ENCODE assay signal across 23 cellular contexts in genomic region chr7:99521399-99521798, GRCh38. TPM values are rescaled to one million over a fixed set of nuclear protein-coding genes. Genes with fewer than 3 reads are reported as not detected.
A peak's percentile ranks its signal among the peaks of the same experiment; 100 is the strongest.
DNase-seq lines count a peak whose midpoint lies in the region; ATAC-seq, FAIRE-seq and TF ChIP-seq lines count a peak whose summit lies in the region.
"Had no signal": no experiment of that assay in that cellular context is flagged by ENCODE, and none has a peak within 500 bp of the region (broad histone marks: within the 10 kb centered on the region; RNA-seq: fewer than 3 reads in every experiment).

No MANE protein-coding gene starts in this region.

- H3K27me3 ChIP-seq in K562 (ENCODE audit: control insufficient read depth in 2 of 2, insufficient read depth in 2 of 2, low read length in 2 of 2) (no peaks in the 10 kb centered on the region; a peak in 1 of 5 replicates), small intestine (ENCODE audit: control insufficient read depth in 2 of 2, insufficient read depth in 2 of 2, low read length in 2 of 2) (no peaks in the 10 kb centered on the region), PC-9 (ENCODE audit: insufficient read depth, low read depth) (no peaks in the 10 kb centered on the region)
- H3K27me3 ChIP-seq: BE2C, BLaER1 had no signal

- H3K36me3 ChIP-seq in K562 (ENCODE audit: control insufficient read depth, insufficient read depth, low read length), result peaks cover 48% of the 10 kb centered on the region
- peaks cover 5 to 10% of the 10 kb centered on the region in 2 donors for H3K36me3 ChIP-seq in small intestine (ENCODE audit: control insufficient read depth in 2 of 2, insufficient read depth in 2 of 2, low read length in 2 of 2)
- peaks cover 9% of the 10 kb centered on the region for H3K36me3 ChIP-seq in PC-9 (ENCODE audit: low read depth)

- no peaks in the 10 kb centered on the region for H3K9me3 ChIP-seq in K562 (replicated peaks; ENCODE audit: control insufficient read depth, insufficient read depth, low read depth, low read length)
- H3K9me3 ChIP-seq in small intestine (ENCODE audit: control insufficient read depth, low read depth), result no peaks in the 10 kb centered on the region
- H3K9me3 ChIP-seq in PC-9 (ENCODE audit: insufficient read depth, low read depth), result no peaks in the 10 kb centered on the region
- H3K9me3 ChIP-seq: BE2C, BLaER1 had no signal

- POLR2A ChIA-PET in K562 (lab: Yijun Ruan, JAX), result interaction anchor here (0.7 to 1.7 kb wide), 7 partner anchors 9 to 46 kb away, joined by 3 to 8 read pairs (median 4); partner anchors contain the start of genes ZKSCAN5, ZNF394 and ZNF655
- POLR2A ChIA-PET in PC-9 (lab: Charles Lee; ENCODE audit: unreplicated experiment), result interaction anchor here (0.6 to 0.7 kb wide), 3 partner anchors 56 to 559 kb away, joined by 4 to 6 read pairs (median 6); no protein-coding TSS in a partner anchor

- H3K79me2 ChIP-seq in K562 (ENCODE audit: control insufficient read depth, insufficient read depth, low read length) (no peaks in the 10 kb centered on the region), PC-9 (ENCODE audit: low read depth) (no peaks in the 10 kb centered on the region)

- CTCF ChIA-PET in K562 (lab: Yijun Ruan, JAX; ENCODE audit: low intra/inter-chr PET ratio), result interaction anchor here (0.6 kb wide), 1 partner anchor 897 kb away, joined by 4 read pairs; no protein-coding TSS in a partner anchor
- CTCF ChIA-PET in PC-9 (lab: Charles Lee), result no interaction called here

- no peak for TF ChIP-seq RAD21 in K562 (CRISPR knock-in tag; conservative IDR thresholded peaks at IDR 0.05 in 1 of 2, IDR thresholded peaks at IDR 0.05 in 1 of 2)

- H3K4me3 ChIP-seq in K562, result no peak overlapping the region
- H3K4me3 ChIP-seq in small intestine (ENCODE audit: low read depth in 1 of 2, low read length in 2 of 2), result no peak overlapping the region
- H3K4me3 ChIP-seq in PC-9, result no peak overlapping the region
- H3K4me3 ChIP-seq: BLaER1 had no signal

- FAIRE-seq in A204.1 (lab: Jason Lieb, UNC), result peak; percentile 44
- FAIRE-seq in K562 (lab: Jason Lieb, UNC), result no peak
- FAIRE-seq in small intestine (lab: Jason Lieb, UNC), result peak; percentile 19
- FAIRE-seq: GM12891, GM19239 had no signal

- no peak for TF ChIP-seq CTCF in K562 (IDR thresholded peaks at IDR 0.05 in 2 of 3, conservative IDR thresholded peaks at IDR 0.05 in 1 of 3; ENCODE audit: insufficient read depth in 2 of 3, low read depth in 1 of 3, low read length in 3 of 3)
- TF ChIP-seq CTCF in PC-9 (conservative IDR thresholded peaks at IDR 0.05), result no peak

- no peak for TF ChIP-seq POLR2A in K562 (conservative IDR thresholded peaks at IDR 0.05)

- H3F3A ChIP-seq in PC-9 (ENCODE audit: insufficient read depth, low read depth), result 0 out of 2 replicates have a peak, but pooled peaks cover 5% of the 10 kb centered on the region

- intact Hi-C loops in K562 (cut with micrococcal nuclease), result no loop called here
- intact Hi-C loops in PC-9 (cut with micrococcal nuclease; ENCODE audit: unreplicated experiment), result no loop called here

- WGBS in K562 (ENCODE audit: insufficient coverage, low coverage, missing lambda C conversion rate), result 74% methylated on average over 3 of the region's 3 CpGs
- 92 to 96% (median 93%) methylated on average over 3 of the region's 3 CpGs for WGBS in small intestine, 3 donors

- H3K9me2 ChIP-seq in PC-9 (ENCODE audit: insufficient read depth), result no peaks in the 10 kb centered on the region

- no peak for DNase-seq in K562 (ENCODE audit: extremely low read depth in 1 of 4, low spot score in 3 of 4)
- no peak for DNase-seq in small intestine
- DNase-seq in PC-9, result no peak
- DNase-seq: ACHN; BE2C; C1 segment of cervical spinal cord; CD4-positive, alpha-beta memory T cell; CD4-positive, CD25-positive, alpha-beta regulatory T cell; CD8-positive, alpha-beta memory T cell; COR-L47; DMS 273 treated with DMSO at 0.1 percent for 48 hours; DMS153; DMS53; DMS79; DND-41; EL; GDM1 had no signal

- no peak for ATAC-seq in K562
- ATAC-seq in GM21723 (IDR thresholded peaks at IDR 0.05; ENCODE audit: unreplicated experiment), result no peak

- no peak overlapping the region for H2AFZ ChIP-seq in K562 (ENCODE audit: low read depth, low read length)
- no peak overlapping the region for H2AFZ ChIP-seq in PC-9

- H3K4me2 ChIP-seq in K562 (ENCODE audit: insufficient read depth, low read length) (no peak overlapping the region), PC-9 (no peak overlapping the region)
- H3K4me2 ChIP-seq: BLaER1 had no signal

- in situ Hi-C loops in K562 (cut with MboI), result no loop called here

- no TSS peak for BruUV-seq in K562 (replicated peaks; lab: Mats Ljungman, UMichigan)
- BruUV-seq in PC-9 (replicated peaks; lab: Mats Ljungman, UMichigan), result no TSS peak

- H3K9me1 ChIP-seq in K562 (ENCODE audit: control insufficient read depth, insufficient read depth, low read length), result no peaks in the 10 kb centered on the region

- no peak overlapping the region for H3K27ac ChIP-seq in K562 (ENCODE audit: extremely low read depth, low read depth, low read length)
- H3K27ac ChIP-seq in small intestine (ENCODE audit: low read depth in 1 of 2, low read length in 1 of 2), result no peak overlapping the region
- no peak overlapping the region for H3K27ac ChIP-seq in PC-9
- H3K27ac ChIP-seq: 22Rv1, BLaER1 had no signal

- H4K20me1 ChIP-seq in K562 (replicated peaks; ENCODE audit: control insufficient read depth, insufficient read depth, low read length), result no peaks in the 10 kb centered on the region
- no peaks in the 10 kb centered on the region for H4K20me1 ChIP-seq in PC-9 (ENCODE audit: insufficient read depth)
- H4K20me1 ChIP-seq: BLaER1 had no signal

- H3K4me1 ChIP-seq in K562 (replicated peaks in 1 of 2; ENCODE audit: control insufficient read depth in 2 of 2, insufficient read depth in 2 of 2, low read length in 2 of 2) (no peaks in the 10 kb centered on the region), small intestine (ENCODE audit: control insufficient read depth in 2 of 2, insufficient read depth in 1 of 2, low read depth in 1 of 2, low read length in 1 of 2) (no peaks in the 10 kb centered on the region), PC-9 (replicated peaks; ENCODE audit: insufficient read depth) (no peaks in the 10 kb centered on the region)
- H3K4me1 ChIP-seq: BE2C, BLaER1 had no signal

- no peak overlapping the region for H3K9ac ChIP-seq in K562 (ENCODE audit: insufficient read depth in 1 of 2, low read depth in 2 of 2, low read length in 2 of 2)
- H3K9ac ChIP-seq: BLaER1 had no signal

- no peak for TF ChIP-seq EP300 in K562 (IDR thresholded peaks at IDR 0.05; ENCODE audit: low read length)

RNA-seq across cellular contexts. Expression of gene ZKSCAN5, which starts 16.9 kb away (rescaled TPM):
- 35.9 and 48.1 TPM in 2 replicates for total RNA-seq in K562 (2011; cell fraction: chromatin; rRNA removed; ENCODE audit: low replicate concordance)
- total RNA-seq in K562 (2011; cell fraction: nucleolus; rRNA removed), result 26.8 TPM in 2 replicates
- total RNA-seq in K562 (2011; cell fraction: nucleoplasm; rRNA removed), result 28.6 and 31.7 TPM in 2 replicates
- 14.4 and 15.4 TPM in 2 replicates for total RNA-seq in K562 (2014; rRNA removed)
- 18.8 and 19.0 TPM in 2 replicates for total RNA-seq in K562 (2014; rRNA removed; fragmentation: Illumina TruSeq; extraction: Trizol)
- total RNA-seq in K562 (2015; rRNA removed; fragmentation: Illumina TruSeq; extraction: Trizol), result 17.5 and 17.9 TPM in 2 replicates
- 14.3 and 15.4 TPM in 2 replicates for total RNA-seq in K562 (2021)
- polyA plus RNA-seq in K562 (2011; rRNA removed), result 10.9 and 15.0 TPM in 2 replicates
- 5.8 and 6.9 TPM in 2 replicates for polyA plus RNA-seq in K562 (2011; cell fraction: cytosol; rRNA removed)
- polyA plus RNA-seq in K562 (2011; cell fraction: nucleus; rRNA removed), result 9.0 and 10.9 TPM in 2 replicates
- polyA plus RNA-seq in K562 (2012), result 10.0 and 11.0 TPM in 2 replicates
- polyA plus RNA-seq in K562 (2014; fragmentation: Illumina TruSeq; extraction: Trizol), result 14.4 and 15.7 TPM in 2 replicates
- polyA plus RNA-seq in K562 (2014; fragmentation: Nextera tagmentation; extraction: Ambion mirVana), result 1 to 10 TPM; 4.2 to 8.8 TPM
- 9.5 and 10.3 TPM in 2 replicates for polyA plus RNA-seq in K562 (2014; rRNA removed)
- polyA minus RNA-seq in K562 (2011; rRNA and poly(A)+ RNA removed), result 31.5 and 37.9 TPM in 2 replicates
- 12.6 and 15.7 TPM in 2 replicates for polyA minus RNA-seq in K562 (2011; cell fraction: cytosol; rRNA and poly(A)+ RNA removed)
- polyA minus RNA-seq in K562 (2011; cell fraction: nucleus; rRNA and poly(A)+ RNA removed), result 8.8 and 13.1 TPM in 2 replicates
- 1 to 10 TPM; 3.8 to 4.5 (median 4.3) TPM for polyA plus RNA-seq in small intestine
- 10.0 and 13.2 TPM in 2 replicates for total RNA-seq in PC-9 (2021)

RNA-seq across cellular contexts. Expression of gene ZNF394, which starts 21.3 kb away (rescaled TPM):
- 106 and 122 TPM in 2 replicates for total RNA-seq in K562 (2011; cell fraction: chromatin; rRNA removed; ENCODE audit: low replicate concordance)
- 76.9 and 77.9 TPM in 2 replicates for total RNA-seq in K562 (2011; cell fraction: nucleolus; rRNA removed)
- 80.1 and 95.3 TPM in 2 replicates for total RNA-seq in K562 (2011; cell fraction: nucleoplasm; rRNA removed)
- total RNA-seq in K562 (2014; rRNA removed), result 24.2 and 25.6 TPM in 2 replicates
- total RNA-seq in K562 (2014; rRNA removed; fragmentation: Illumina TruSeq; extraction: Trizol), result 31.4 and 32.2 TPM in 2 replicates
- total RNA-seq in K562 (2015; rRNA removed; fragmentation: Illumina TruSeq; extraction: Trizol), result 28.1 and 28.9 TPM in 2 replicates
- total RNA-seq in K562 (2021), result 25.5 and 27.8 TPM in 2 replicates
- 11.7 and 17.7 TPM in 2 replicates for polyA plus RNA-seq in K562 (2011; rRNA removed)
- polyA plus RNA-seq in K562 (2011; cell fraction: cytosol; rRNA removed), result 12.6 and 14.8 TPM in 2 replicates
- 14.0 and 14.8 TPM in 2 replicates for polyA plus RNA-seq in K562 (2011; cell fraction: nucleus; rRNA removed)
- 19.1 and 20.0 TPM in 2 replicates for polyA plus RNA-seq in K562 (2012)
- 23.7 and 25.5 TPM in 2 replicates for polyA plus RNA-seq in K562 (2014; fragmentation: Illumina TruSeq; extraction: Trizol)
- 1 to 10 TPM; 2.9 to 4.0 TPM for polyA plus RNA-seq in K562 (2014; fragmentation: Nextera tagmentation; extraction: Ambion mirVana)
- polyA plus RNA-seq in K562 (2014; rRNA removed), result 20.2 and 23.5 TPM in 2 replicates
- 29.6 and 33.5 TPM in 2 replicates for polyA minus RNA-seq in K562 (2011; rRNA and poly(A)+ RNA removed)
- polyA minus RNA-seq in K562 (2011; cell fraction: cytosol; rRNA and poly(A)+ RNA removed), result 12.2 and 22.6 TPM in 2 replicates
- 14.9 and 16.7 TPM in 2 replicates for polyA minus RNA-seq in K562 (2011; cell fraction: nucleus; rRNA and poly(A)+ RNA removed)
- polyA plus RNA-seq in small intestine, result 10 to 100 TPM; 17.4 to 30.0 (median 24.8) TPM
- total RNA-seq in PC-9 (2021), result 21.1 and 34.1 TPM in 2 replicates

RNA-seq across cellular contexts. Expression of gene FAM200A, which starts 30.5 kb away (rescaled TPM):
- 6.9 and 16.6 TPM in 2 replicates for total RNA-seq in K562 (2011; cell fraction: chromatin; rRNA removed; ENCODE audit: low replicate concordance)
- total RNA-seq in K562 (2011; cell fraction: nucleolus; rRNA removed), result 7.0 and 9.2 TPM in 2 replicates
- total RNA-seq in K562 (2011; cell fraction: nucleoplasm; rRNA removed), result 5.3 and 6.7 TPM in 2 replicates
- total RNA-seq in K562 (2014; rRNA removed), result 6.3 and 6.4 TPM in 2 replicates
- 8.3 and 10.2 TPM in 2 replicates for total RNA-seq in K562 (2014; rRNA removed; fragmentation: Illumina TruSeq; extraction: Trizol)
- total RNA-seq in K562 (2015; rRNA removed; fragmentation: Illumina TruSeq; extraction: Trizol), result 9.4 and 10.0 TPM in 2 replicates
- total RNA-seq in K562 (2021), result 6.3 and 7.0 TPM in 2 replicates
- 6.8 and 11.2 TPM in 2 replicates for polyA plus RNA-seq in K562 (2011; rRNA removed)
- 3.9 and 4.3 TPM in 2 replicates for polyA plus RNA-seq in K562 (2011; cell fraction: cytosol; rRNA removed)
- 2.0 and 2.3 TPM in 2 replicates for polyA plus RNA-seq in K562 (2011; cell fraction: nucleus; rRNA removed)
- 5.5 and 5.8 TPM in 2 replicates for polyA plus RNA-seq in K562 (2012)
- polyA plus RNA-seq in K562 (2014; fragmentation: Illumina TruSeq; extraction: Trizol), result 10.3 and 11.3 TPM in 2 replicates
- polyA plus RNA-seq in K562 (2014; fragmentation: Nextera tagmentation; extraction: Ambion mirVana), result 1 to 10 TPM; 3.3 to 4.3 TPM
- polyA plus RNA-seq in K562 (2014; rRNA removed), result 7.9 and 9.0 TPM in 2 replicates
- 7.5 and 8.0 TPM in 2 replicates for polyA minus RNA-seq in K562 (2011; rRNA and poly(A)+ RNA removed)
- 3.4 and 4.9 TPM in 2 replicates for polyA minus RNA-seq in K562 (2011; cell fraction: cytosol; rRNA and poly(A)+ RNA removed)
- polyA minus RNA-seq in K562 (2011; cell fraction: nucleus; rRNA and poly(A)+ RNA removed), result 5.3 and 6.8 TPM in 2 replicates
- polyA plus RNA-seq in small intestine, result 1 to 10 TPM; 2.2 to 4.2 (median 3.5) TPM
- 6.9 and 7.1 TPM in 2 replicates for total RNA-seq in PC-9 (2021)

RNA-seq across cellular contexts. Expression of gene ZNF655, which starts 37.0 kb away (rescaled TPM):
- total RNA-seq in K562 (2011; cell fraction: chromatin; rRNA removed; ENCODE audit: low replicate concordance), result 232 and 346 TPM in 2 replicates
- total RNA-seq in K562 (2011; cell fraction: nucleolus; rRNA removed), result 147 and 170 TPM in 2 replicates
- 249 and 393 TPM in 2 replicates for total RNA-seq in K562 (2011; cell fraction: nucleoplasm; rRNA removed)
- total RNA-seq in K562 (2014; rRNA removed) (85.6 and 123 TPM in 2 replicates), K562 (2014; rRNA removed; fragmentation: Illumina TruSeq; extraction: Trizol) (94.7 and 105 TPM in 2 replicates), K562 (2015; rRNA removed; fragmentation: Illumina TruSeq; extraction: Trizol) (94.4 and 95.2 TPM in 2 replicates), K562 (2021) (68.1 and 78.1 TPM in 2 replicates), PC-9 (2021) (75.6 and 83.0 TPM in 2 replicates)
- polyA plus RNA-seq in K562 (2011; rRNA removed) (81.3 and 112 TPM in 2 replicates), K562 (2014; fragmentation: Illumina TruSeq; extraction: Trizol) (101 and 103 TPM in 2 replicates), K562 (2014; fragmentation: Nextera tagmentation; extraction: Ambion mirVana) (10 to 100 TPM; 25.7 to 34.1 TPM), K562 (2014; rRNA removed) (130 and 137 TPM in 2 replicates), small intestine (10 to 100 TPM; 33.7 to 56.1 (median 48.9) TPM)
- 55.1 and 81.1 TPM in 2 replicates for polyA plus RNA-seq in K562 (2011; cell fraction: cytosol; rRNA removed)
- polyA plus RNA-seq in K562 (2011; cell fraction: nucleus; rRNA removed), result 163 and 255 TPM in 2 replicates
- polyA plus RNA-seq in K562 (2012), result 60.6 and 75.6 TPM in 2 replicates
- 89.6 and 93.8 TPM in 2 replicates for polyA minus RNA-seq in K562 (2011; rRNA and poly(A)+ RNA removed)
- 31.9 and 33.0 TPM in 2 replicates for polyA minus RNA-seq in K562 (2011; cell fraction: cytosol; rRNA and poly(A)+ RNA removed)
- polyA minus RNA-seq in K562 (2011; cell fraction: nucleus; rRNA and poly(A)+ RNA removed), result 105 and 112 TPM in 2 replicates

RNA-seq across cellular contexts. Expression of gene ZNF789, which starts 48.7 kb away (rescaled TPM):
- total RNA-seq in K562 (2011; cell fraction: chromatin; rRNA removed; ENCODE audit: low replicate concordance), result 137 and 181 TPM in 2 replicates
- total RNA-seq in K562 (2011; cell fraction: nucleolus; rRNA removed), result 98.2 and 99.9 TPM in 2 replicates
- total RNA-seq in K562 (2011; cell fraction: nucleoplasm; rRNA removed), result 161 and 237 TPM in 2 replicates
- total RNA-seq in K562 (2014; rRNA removed), result 16.4 and 19.6 TPM in 2 replicates
- total RNA-seq in K562 (2014; rRNA removed; fragmentation: Illumina TruSeq; extraction: Trizol), result 30.7 and 32.3 TPM in 2 replicates
- total RNA-seq in K562 (2015; rRNA removed; fragmentation: Illumina TruSeq; extraction: Trizol), result 23.0 and 24.8 TPM in 2 replicates
- 22.1 and 22.8 TPM in 2 replicates for total RNA-seq in K562 (2021)
- 46.2 and 57.0 TPM in 2 replicates for polyA plus RNA-seq in K562 (2011; rRNA removed)
- polyA plus RNA-seq in K562 (2011; cell fraction: cytosol; rRNA removed), result 15.9 and 26.5 TPM in 2 replicates
- 75.3 and 93.3 TPM in 2 replicates for polyA plus RNA-seq in K562 (2011; cell fraction: nucleus; rRNA removed)
- polyA plus RNA-seq in K562 (2012), result 17.2 and 38.0 TPM in 2 replicates
- 28.1 and 29.1 TPM in 2 replicates for polyA plus RNA-seq in K562 (2014; fragmentation: Illumina TruSeq; extraction: Trizol)
- 1 to 10 TPM; 6.1 to 7.4 TPM for polyA plus RNA-seq in K562 (2014; fragmentation: Nextera tagmentation; extraction: Ambion mirVana)
- polyA plus RNA-seq in K562 (2014; rRNA removed), result 34.8 and 40.2 TPM in 2 replicates
- 21.5 and 27.8 TPM in 2 replicates for polyA minus RNA-seq in K562 (2011; rRNA and poly(A)+ RNA removed)
- polyA minus RNA-seq in K562 (2011; cell fraction: cytosol; rRNA and poly(A)+ RNA removed), result 13.0 and 13.5 TPM in 2 replicates
- 25.7 and 27.0 TPM in 2 replicates for polyA minus RNA-seq in K562 (2011; cell fraction: nucleus; rRNA and poly(A)+ RNA removed)
- polyA plus RNA-seq in small intestine, result 10 to 100 TPM in 2 of 3 donors, 1 to 10 TPM in 1; 9.7 to 25.0 (median 12.1) TPM
- total RNA-seq in PC-9 (2021), result 30.8 and 38.8 TPM in 2 replicates
